Comparison of ENCODE assay signal across 23 cellular contexts in the genomic region with DNA sequence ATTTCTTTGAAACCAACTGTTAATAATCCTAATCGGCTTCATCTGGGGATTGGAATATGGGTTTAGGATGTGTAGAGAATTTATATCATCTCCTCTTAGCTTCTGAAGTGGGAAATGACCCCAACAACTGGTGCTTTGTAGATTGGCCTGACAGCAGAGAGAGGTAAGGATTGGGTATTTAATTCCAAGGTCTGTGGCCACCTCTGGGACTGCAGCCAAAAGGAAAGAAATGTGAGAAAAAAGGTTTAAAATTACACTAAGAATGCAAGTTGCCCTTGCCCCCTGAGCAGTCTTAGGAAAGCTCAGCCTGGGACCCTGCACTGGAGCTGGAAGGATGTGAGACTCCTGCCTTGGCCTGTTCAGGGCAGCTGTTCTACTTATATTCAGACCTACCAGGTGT.
"Had no signal": no experiment of that assay in that cellular context is flagged by ENCODE, and none has a peak within 500 bp of the region (broad histone marks: within the 10 kb centered on the region; RNA-seq: fewer than 3 reads in every experiment).

No MANE protein-coding gene starts in this region.

- H3K9me3 Mint-ChIP-seq: activated CD4-positive, alpha-beta memory T cell treated with anti-CD3 and anti-CD28 coated beads, Interleukin-2, amount 10 ng/mL, durations not matched to agents 7 days and 5 days; activated CD4-positive, alpha-beta T cell treated with anti-CD3 and anti-CD28 coated beads, Interleukin-2, amount 10 ng/mL, durations not matched to agents 7 days and 5 days; activated naive CD4-positive, alpha-beta T cell treated with anti-CD3 and anti-CD28 coated beads, Interleukin-2, amount 10 ng/mL, durations not matched to agents 7 days and 5 days; activated naive CD8-positive, alpha-beta T cell treated with anti-CD3 and anti-CD28 coated beads, Interleukin-2, amount 10 ng/mL, durations not matched to agents 7 days and 5 days; activated T-cell treated with anti-CD3 and anti-CD28 coated beads, Interleukin-2, amount 50 U/mL, for 24 hours; natural killer cell treated with Interleukin-12 subunit alpha and Interleukin-12 subunit beta and Interleukin-15 and Interleukin-18, amount 100 ng/mL, for 72 hours had no signal

- H3K27me3 ChIP-seq: spleen, upper lobe of right lung had no signal

- H3K4me1 Mint-ChIP-seq: activated CD4-positive, alpha-beta memory T cell treated with anti-CD3 and anti-CD28 coated beads, Interleukin-2, amount 10 ng/mL, durations not matched to agents 7 days and 5 days; activated CD4-positive, alpha-beta T cell treated with anti-CD3 and anti-CD28 coated beads, Interleukin-2, amount 10 ng/mL, durations not matched to agents 7 days and 5 days; activated naive CD4-positive, alpha-beta T cell treated with anti-CD3 and anti-CD28 coated beads, Interleukin-2, amount 10 ng/mL, durations not matched to agents 7 days and 5 days; activated naive CD8-positive, alpha-beta T cell treated with anti-CD3 and anti-CD28 coated beads, Interleukin-2, amount 10 ng/mL, durations not matched to agents 7 days and 5 days had no signal

- DNase-seq: activated CD4-positive, alpha-beta memory T cell treated with anti-CD3 and anti-CD28 coated beads, Interleukin-2, amount 10 ng/mL, durations not matched to agents 7 days and 5 days; activated CD4-positive, alpha-beta T cell treated with anti-CD3 and anti-CD28 coated beads for 1 hour; activated CD4-positive, alpha-beta T cell treated with anti-CD3 and anti-CD28 coated beads, Interleukin-2, amount 10 ng/mL, durations not matched to agents 7 days and 5 days; activated CD8-positive, alpha-beta memory T cell treated with anti-CD3 and anti-CD28 coated beads, Interleukin-2, amount 50 U/mL, for 48 hours; activated gamma-delta T cell; activated naive CD4-positive, alpha-beta T cell treated with anti-CD3 and anti-CD28 coated beads, Interleukin-2, amount 10 ng/mL, durations not matched to agents 7 days and 5 days; activated naive CD8-positive, alpha-beta T cell treated with anti-CD3 and anti-CD28 coated beads, Interleukin-2, amount 10 ng/mL, durations not matched to agents 7 days and 5 days; activated T-cell treated with anti-CD3 and anti-CD28 coated beads, Interleukin-2, amount 50 U/mL, for 24 hours; amniotic stem cell; caudate nucleus; foreskin fibroblast; head of caudate nucleus; hippocampal formation; left ventricle myocardium inferior; mucosa of descending colon; right cardiac atrium; spleen; stimulated activated naive CD4-positive, alpha-beta T cell treated with Interleukin-2 at 50 U/mL for 16 hours; T-helper 2 cell; upper lobe of right lung had no signal

- H3K4me3 ChIP-seq: left ventricle myocardium inferior, lung, mucosa of descending colon, spleen, upper lobe of right lung had no signal

- H3K36me3 Mint-ChIP-seq: activated naive CD4-positive, alpha-beta T cell treated with anti-CD3 and anti-CD28 coated beads, Interleukin-2, amount 10 ng/mL, durations not matched to agents 7 days and 5 days; activated naive CD8-positive, alpha-beta T cell treated with anti-CD3 and anti-CD28 coated beads, Interleukin-2, amount 10 ng/mL, durations not matched to agents 7 days and 5 days; natural killer cell treated with Interleukin-12 subunit alpha and Interleukin-12 subunit beta and Interleukin-15 and Interleukin-18, amount 100 ng/mL, for 72 hours had no signal

- H3K27ac ChIP-seq: left ventricle myocardium inferior, spleen, upper lobe of right lung had no signal

- H3K27me3 Mint-ChIP-seq: activated naive CD4-positive, alpha-beta T cell treated with anti-CD3 and anti-CD28 coated beads, Interleukin-2, amount 10 ng/mL, durations not matched to agents 7 days and 5 days had no signal

- H3K4me3 Mint-ChIP-seq: activated CD4-positive, alpha-beta memory T cell treated with anti-CD3 and anti-CD28 coated beads, Interleukin-2, amount 10 ng/mL, durations not matched to agents 7 days and 5 days; activated CD4-positive, alpha-beta T cell treated with anti-CD3 and anti-CD28 coated beads, Interleukin-2, amount 10 ng/mL, durations not matched to agents 7 days and 5 days; activated naive CD4-positive, alpha-beta T cell treated with anti-CD3 and anti-CD28 coated beads, Interleukin-2, amount 10 ng/mL, durations not matched to agents 7 days and 5 days; activated naive CD8-positive, alpha-beta T cell treated with anti-CD3 and anti-CD28 coated beads, Interleukin-2, amount 10 ng/mL, durations not matched to agents 7 days and 5 days; activated T-cell treated with anti-CD3 and anti-CD28 coated beads, Interleukin-2, amount 50 U/mL, for 24 hours; natural killer cell treated with Interleukin-12 subunit alpha and Interleukin-12 subunit beta and Interleukin-15 and Interleukin-18, amount 100 ng/mL, for 72 hours had no signal

- ATAC-seq: esophagus mucosa, mucosa of descending colon, right cardiac atrium, upper lobe of right lung had no signal

- H3K9me3 ChIP-seq: left ventricle myocardium inferior, mucosa of descending colon, spleen, upper lobe of right lung had no signal

- H3K36me3 ChIP-seq: left ventricle myocardium inferior, spleen, upper lobe of right lung had no signal

- H3K27ac Mint-ChIP-seq: activated CD4-positive, alpha-beta memory T cell treated with anti-CD3 and anti-CD28 coated beads, Interleukin-2, amount 10 ng/mL, durations not matched to agents 7 days and 5 days; activated CD4-positive, alpha-beta T cell treated with anti-CD3 and anti-CD28 coated beads, Interleukin-2, amount 10 ng/mL, durations not matched to agents 7 days and 5 days; activated naive CD4-positive, alpha-beta T cell treated with anti-CD3 and anti-CD28 coated beads, Interleukin-2, amount 10 ng/mL, durations not matched to agents 7 days and 5 days; activated naive CD8-positive, alpha-beta T cell treated with anti-CD3 and anti-CD28 coated beads, Interleukin-2, amount 10 ng/mL, durations not matched to agents 7 days and 5 days; activated T-cell treated with anti-CD3 and anti-CD28 coated beads, Interleukin-2, amount 50 U/mL, for 24 hours; natural killer cell treated with Interleukin-12 subunit alpha and Interleukin-12 subunit beta and Interleukin-15 and Interleukin-18, amount 100 ng/mL, for 72 hours had no signal

- H3K4me1 ChIP-seq: left ventricle myocardium inferior, spleen, upper lobe of right lung had no signal
